8 cellular contexts compared by ENCODE assay signal in genomic region chr1:15835205-15835740, GRCh38. TPM values are rescaled to one million over a fixed set of nuclear protein-coding genes. Genes with fewer than 3 reads are reported as not detected.
DNase-seq lines count a peak whose midpoint lies in the region; ATAC-seq, FAIRE-seq and TF ChIP-seq lines count a peak whose summit lies in the region.

No MANE protein-coding gene starts in this region.

- peak overlapping the region; percentile 60 to 74 for H3K4me3 ChIP-seq in DND-41 (ENCODE audit: low read depth in 1 of 2, low read length in 2 of 2)
- H3K4me3 ChIP-seq in astrocyte (ENCODE audit: insufficient read depth, low read depth, low read length) = peak overlapping the region; percentile 94
- H3K4me3 ChIP-seq in kidney (ENCODE audit: low read length in 2 of 2) = peak overlapping the region; percentile 68 to 99

- H3K36me3 ChIP-seq in DND-41 (ENCODE audit: insufficient read depth, low read length) = no peaks in the 10 kb centered on the region; the same call in 1 of the 2 replicates
- H3K36me3 ChIP-seq in KOPT-K1 (ENCODE audit: insufficient read depth, low read length) = no peaks in the 10 kb centered on the region
- no peaks in the 10 kb centered on the region for H3K36me3 ChIP-seq in astrocyte (ENCODE audit: insufficient read depth, low read length)
- no peaks in the 10 kb centered on the region for H3K36me3 ChIP-seq in kidney (ENCODE audit: control insufficient read depth in 1 of 2, insufficient read depth in 2 of 2, low read length in 2 of 2)

- peaks cover 42% of the 10 kb centered on the region for H3K79me2 ChIP-seq in DND-41 (ENCODE audit: insufficient read depth, low read length)
- peaks cover 12% of the 10 kb centered on the region for H3K79me2 ChIP-seq in astrocyte (ENCODE audit: insufficient read depth, low read length)

- peak overlapping the region; percentile 92 for H3K4me3 Mint-ChIP-seq in astrocyte (ENCODE audit: unreplicated experiment)
- peak overlapping the region; percentile 91 to 96 for H3K4me3 Mint-ChIP-seq in stimulated activated naive CD8-positive, alpha-beta T cell treated with anti-CD3 and anti-CD28 coated beads, Interleukin-15, amount 100 ng/mL, for 72 hours

- H3K27ac ChIP-seq in DND-41 (ENCODE audit: low read length) (peak overlapping the region; percentile 95), KOPT-K1 (ENCODE audit: low read depth, low read length, poor library complexity, severe bottlenecking) (peak overlapping the region; percentile 98), astrocyte (ENCODE audit: low read depth, low read length) (peak overlapping the region; percentile 98), kidney (ENCODE audit: low read depth in 2 of 2, low read length in 2 of 2) (peak overlapping the region; percentile 100)

- H3K4me1 ChIP-seq in DND-41 (ENCODE audit: insufficient read depth, low read length) (peaks cover 29% of the 10 kb centered on the region), astrocyte (ENCODE audit: insufficient read depth, low read length) (no peaks in the 10 kb centered on the region), kidney (ENCODE audit: control insufficient read depth in 1 of 2, insufficient read depth in 1 of 2, low read depth in 1 of 2, low read length in 2 of 2) (peaks cover 2 to 3% of the 10 kb centered on the region in 2 donors)

- FAIRE-seq in astrocyte (lab: Jason Lieb, UNC) (no peak), kidney (lab: Jason Lieb, UNC) (no peak)

- H3K27ac Mint-ChIP-seq in astrocyte (ENCODE audit: unreplicated experiment) = peak overlapping the region; percentile 98
- peak overlapping the region; percentile 99 for H3K27ac Mint-ChIP-seq in stimulated activated naive CD8-positive, alpha-beta T cell treated with anti-CD3 and anti-CD28 coated beads, Interleukin-15, amount 100 ng/mL, for 72 hours

- H3K9me3 ChIP-seq in DND-41 (ENCODE audit: insufficient read depth, low read length, severe bottlenecking) = no peaks in the 10 kb centered on the region
- no peaks in the 10 kb centered on the region for H3K9me3 ChIP-seq in KOPT-K1 (ENCODE audit: insufficient read depth, low read length, poor library complexity, severe bottlenecking)
- no peaks in the 10 kb centered on the region for H3K9me3 ChIP-seq in astrocyte (ENCODE audit: insufficient read depth, low read depth, low read length)
- H3K9me3 ChIP-seq in kidney (ENCODE audit: control insufficient read depth in 1 of 2, low read length in 2 of 2) = no peaks in the 10 kb centered on the region

- DNase-seq in DND-41 (no peak), astrocyte (ENCODE audit: low read depth) (peak; percentile 19), kidney (no peak), middle frontal gyrus (ENCODE audit: extremely low spot score, low spot score) (no peak), putamen (ENCODE audit: low spot score) (no peak)
- DNase-seq in stimulated activated naive CD8-positive, alpha-beta T cell treated with anti-CD3 and anti-CD28 coated beads, Interleukin-15, amount 100 ng/mL, for 72 hours = no peak

- peaks cover 3% of the 10 kb centered on the region for H3K36me3 Mint-ChIP-seq in astrocyte (ENCODE audit: low read depth, unreplicated experiment)

- peaks cover 10% of the 10 kb centered on the region for H3K4me1 Mint-ChIP-seq in astrocyte (ENCODE audit: low read depth, unreplicated experiment)
- H3K4me1 Mint-ChIP-seq in stimulated activated naive CD8-positive, alpha-beta T cell treated with anti-CD3 and anti-CD28 coated beads, Interleukin-15, amount 100 ng/mL, for 72 hours = peaks cover 51% of the 10 kb centered on the region

- peak overlapping the region; percentile 66 for H2AFZ ChIP-seq in DND-41 (ENCODE audit: low read depth, low read length)
- peak overlapping the region; percentile 59 for H2AFZ ChIP-seq in astrocyte (ENCODE audit: low read depth, low read length)

- H4K20me1 ChIP-seq in DND-41 (ENCODE audit: insufficient read depth, low read length) = no peaks in the 10 kb centered on the region
- H4K20me1 ChIP-seq in astrocyte (ENCODE audit: insufficient read depth, low read length) = no peaks in the 10 kb centered on the region

- H3K4me2 ChIP-seq in DND-41 (ENCODE audit: insufficient read depth, low read length) = peak overlapping the region; percentile 70
- peak overlapping the region; percentile 97 for H3K4me2 ChIP-seq in astrocyte (ENCODE audit: low read length)

- intact Hi-C loops in kidney (cut with DNase I) = no loop called here

- H3K9ac ChIP-seq in DND-41 (ENCODE audit: low read depth, low read length) = peak overlapping the region; percentile 100
- H3K9ac ChIP-seq in astrocyte (ENCODE audit: low read length) = peak overlapping the region; percentile 97
- peak overlapping the region; percentile 97 to 99 for H3K9ac ChIP-seq in kidney (ENCODE audit: low read length in 2 of 2)

- H3K9me3 Mint-ChIP-seq in astrocyte (ENCODE audit: unreplicated experiment) = no peaks in the 10 kb centered on the region
- no peaks in the 10 kb centered on the region for H3K9me3 Mint-ChIP-seq in stimulated activated naive CD8-positive, alpha-beta T cell treated with anti-CD3 and anti-CD28 coated beads, Interleukin-15, amount 100 ng/mL, for 72 hours

- H3K27me3 ChIP-seq in DND-41 (ENCODE audit: insufficient read depth, low read length, poor library complexity) (no peaks in the 10 kb centered on the region), astrocyte (ENCODE audit: insufficient read depth, low read length) (no peaks in the 10 kb centered on the region)

- ATAC-seq in DND-41 (ENCODE audit: insufficient read depth, low read depth) = peak; percentile 8
- peak; percentile 12 for ATAC-seq in GM21528 (IDR thresholded peaks at IDR 0.05; ENCODE audit: low FRiP score, unreplicated experiment)
- peak; percentile 29 for ATAC-seq in stimulated activated naive CD8-positive, alpha-beta T cell treated with anti-CD3 and anti-CD28 coated beads, Interleukin-15, amount 100 ng/mL, for 72 hours

- TF ChIP-seq CTCF in DND-41 (IDR thresholded peaks at IDR 0.05; ENCODE audit: borderline replicate concordance, extremely low read depth, low read length, poor library complexity, severe bottlenecking) = no peak
- TF ChIP-seq CTCF in astrocyte (IDR thresholded peaks at IDR 0.05; ENCODE audit: insufficient read depth, low read depth, low read length) = no peak
- no peak for TF ChIP-seq CTCF in kidney (IDR thresholded peaks at IDR 0.05; ENCODE audit: borderline replicate concordance, extremely low read depth, insufficient read depth)

- no peaks in the 10 kb centered on the region for H3K27me3 Mint-ChIP-seq in astrocyte (ENCODE audit: low read depth, unreplicated experiment)
- H3K27me3 Mint-ChIP-seq in stimulated activated naive CD8-positive, alpha-beta T cell treated with anti-CD3 and anti-CD28 coated beads, Interleukin-15, amount 100 ng/mL, for 72 hours = no peaks in the 10 kb centered on the region

RNA-seq across cellular contexts. Expression of gene SPEN, which starts 12.2 kb away (rescaled TPM):
- 33.2 and 35.0 TPM in 2 replicates for total RNA-seq in astrocyte
- 70.7 TPM for total RNA-seq in kidney
- 9.4 TPM for polyA plus RNA-seq in kidney (ENCODE audit: insufficient read depth, low read depth, low replicate concordance)

RNA-seq across cellular contexts. Expression of gene UQCRHL, which starts 27.8 kb away (rescaled TPM):
- total RNA-seq in astrocyte (1.3 and 1.7 TPM in 2 replicates), kidney (0.91 TPM)
- 11.8 TPM for polyA plus RNA-seq in kidney (ENCODE audit: insufficient read depth, low read depth, low replicate concordance)
